9 cellular contexts compared by ENCODE assay signal in genomic region chr9:80175286-80175906, GRCh38.
A peak's percentile ranks its signal among the peaks of the same experiment; 100 is the strongest.
DNase-seq lines count a peak whose midpoint lies in the region; ATAC-seq, FAIRE-seq and TF ChIP-seq lines count a peak whose summit lies in the region.
"Had no signal": no experiment of that assay in that cellular context is flagged by ENCODE, and none has a peak within 500 bp of the region (broad histone marks: within the 10 kb centered on the region; RNA-seq: fewer than 3 reads in every experiment).

No MANE protein-coding gene starts in this region.

- H3K27me3 ChIP-seq in Caco-2 (replicated peaks; ENCODE audit: control insufficient read depth, insufficient read depth, low read length) = no peaks in the 10 kb centered on the region
- H3K27me3 ChIP-seq in astrocyte (ENCODE audit: insufficient read depth, low read length) = no peaks in the 10 kb centered on the region

- H3K27ac ChIP-seq in astrocyte (ENCODE audit: low read depth, low read length) = no peak overlapping the region
- H3K27ac ChIP-seq: skin epidermis had no signal

- POLR2A ChIA-PET in Caco-2 (lab: Charles Lee) = no interaction called here

- H3K9me3 ChIP-seq in Caco-2 (no peaks in the 10 kb centered on the region), astrocyte (ENCODE audit: insufficient read depth, low read depth, low read length) (peaks cover 3% of the 10 kb centered on the region)

- TF ChIP-seq CTCF in Caco-2 (IDR thresholded peaks at IDR 0.05; ENCODE audit: insufficient read depth in 1 of 2, low read depth in 1 of 2, low read length in 1 of 2, severe bottlenecking in 1 of 2, unreplicated experiment in 1 of 2) = peak; percentile 21 to 22
- peak; percentile 65 for TF ChIP-seq CTCF in astrocyte (IDR thresholded peaks at IDR 0.05; ENCODE audit: insufficient read depth, low read depth, low read length)

- no peak overlapping the region for H3K4me3 ChIP-seq in Caco-2 (ENCODE audit: low read depth, low read length)
- H3K4me3 ChIP-seq in astrocyte (ENCODE audit: insufficient read depth, low read depth, low read length) = no peak overlapping the region
- H3K4me3 ChIP-seq: skin epidermis had no signal

- no peak overlapping the region for H3K9ac ChIP-seq in astrocyte (ENCODE audit: low read length)

- ATAC-seq in GM19372 (IDR thresholded peaks at IDR 0.05; ENCODE audit: low read depth, unreplicated experiment) = peak; percentile 67
- ATAC-seq in GM19023 (IDR thresholded peaks at IDR 0.05; ENCODE audit: unreplicated experiment) = no peak
- no peak for ATAC-seq in GM18519 (IDR thresholded peaks at IDR 0.05; ENCODE audit: low FRiP score, unreplicated experiment)

- H3K4me1 ChIP-seq in Caco-2 (no peaks in the 10 kb centered on the region), astrocyte (ENCODE audit: insufficient read depth, low read length) (no peaks in the 10 kb centered on the region)

- CTCF ChIA-PET in Caco-2 (lab: Charles Lee) = no interaction called here

- H3K27me3 Mint-ChIP-seq in Caco-2 (ENCODE audit: insufficient read depth, unreplicated experiment) (no peaks in the 10 kb centered on the region), astrocyte (ENCODE audit: low read depth, unreplicated experiment) (no peaks in the 10 kb centered on the region)

- H3K36me3 ChIP-seq in Caco-2 (ENCODE audit: control insufficient read depth, insufficient read depth, low read length) = no peaks in the 10 kb centered on the region
- no peaks in the 10 kb centered on the region for H3K36me3 ChIP-seq in astrocyte (ENCODE audit: insufficient read depth, low read length)

- H3K36me3 Mint-ChIP-seq in Caco-2 (ENCODE audit: insufficient read depth, unreplicated experiment) = no peaks in the 10 kb centered on the region
- no peaks in the 10 kb centered on the region for H3K36me3 Mint-ChIP-seq in astrocyte (ENCODE audit: low read depth, unreplicated experiment)

- H3K27ac Mint-ChIP-seq in Caco-2 (ENCODE audit: unreplicated experiment) = no peak overlapping the region
- H3K27ac Mint-ChIP-seq in astrocyte (ENCODE audit: unreplicated experiment) = no peak overlapping the region

- no peak for FAIRE-seq in astrocyte (lab: Jason Lieb, UNC)

- H3K4me2 ChIP-seq in astrocyte (ENCODE audit: low read length) = no peak overlapping the region

- H3K4me3 Mint-ChIP-seq in Caco-2 (ENCODE audit: unreplicated experiment) = no peak overlapping the region
- no peak overlapping the region for H3K4me3 Mint-ChIP-seq in astrocyte (ENCODE audit: unreplicated experiment)

- no peaks in the 10 kb centered on the region for H4K20me1 ChIP-seq in astrocyte (ENCODE audit: insufficient read depth, low read length)

- H3K4me1 Mint-ChIP-seq in Caco-2 (ENCODE audit: low read depth, unreplicated experiment) (no peaks in the 10 kb centered on the region), astrocyte (ENCODE audit: low read depth, unreplicated experiment) (no peaks in the 10 kb centered on the region)

- H3K79me2 ChIP-seq in astrocyte (ENCODE audit: insufficient read depth, low read length) = no peaks in the 10 kb centered on the region

- H3K9me3 Mint-ChIP-seq in Caco-2 (ENCODE audit: unreplicated experiment) (no peaks in the 10 kb centered on the region), astrocyte (ENCODE audit: unreplicated experiment) (peaks cover 7% of the 10 kb centered on the region)

- DNase-seq in Caco-2 (peak in 1 of 2 experiments; percentile 0), NCI-H2029 (lab: John Stamatoyannopoulos, UW) (peak; percentile 47), astrocyte (ENCODE audit: low read depth) (peak; percentile 6), kidney glomerular epithelial cell (lab: John Stamatoyannopoulos, UW) (peak; percentile 58), HK-2 (ENCODE audit: unreplicated experiment) (no peak)

- intact Hi-C loops in Caco-2 (cut with micrococcal nuclease; ENCODE audit: unreplicated experiment) = no loop called here

- no TSS peak for BruUV-seq in Caco-2 (replicated peaks; lab: Mats Ljungman, UMichigan)

- no peak overlapping the region for H2AFZ ChIP-seq in astrocyte (ENCODE audit: low read depth, low read length)
